ENCODE assay signal across 1 cellular context in genomic region chr9:125493384-125493783, GRCh38.
A peak's percentile ranks its signal among the peaks of the same experiment; 100 is the strongest.
TF ChIP-seq lines count a peak whose summit lies in the region.

No MANE protein-coding gene starts in this region.

TF ChIP-seq in HepG2, 621 proteins besides CTCF, POLR2A, EP300 and RAD21 (continued from another document and continues in another):
- TF ChIP-seq, protein P1, sequence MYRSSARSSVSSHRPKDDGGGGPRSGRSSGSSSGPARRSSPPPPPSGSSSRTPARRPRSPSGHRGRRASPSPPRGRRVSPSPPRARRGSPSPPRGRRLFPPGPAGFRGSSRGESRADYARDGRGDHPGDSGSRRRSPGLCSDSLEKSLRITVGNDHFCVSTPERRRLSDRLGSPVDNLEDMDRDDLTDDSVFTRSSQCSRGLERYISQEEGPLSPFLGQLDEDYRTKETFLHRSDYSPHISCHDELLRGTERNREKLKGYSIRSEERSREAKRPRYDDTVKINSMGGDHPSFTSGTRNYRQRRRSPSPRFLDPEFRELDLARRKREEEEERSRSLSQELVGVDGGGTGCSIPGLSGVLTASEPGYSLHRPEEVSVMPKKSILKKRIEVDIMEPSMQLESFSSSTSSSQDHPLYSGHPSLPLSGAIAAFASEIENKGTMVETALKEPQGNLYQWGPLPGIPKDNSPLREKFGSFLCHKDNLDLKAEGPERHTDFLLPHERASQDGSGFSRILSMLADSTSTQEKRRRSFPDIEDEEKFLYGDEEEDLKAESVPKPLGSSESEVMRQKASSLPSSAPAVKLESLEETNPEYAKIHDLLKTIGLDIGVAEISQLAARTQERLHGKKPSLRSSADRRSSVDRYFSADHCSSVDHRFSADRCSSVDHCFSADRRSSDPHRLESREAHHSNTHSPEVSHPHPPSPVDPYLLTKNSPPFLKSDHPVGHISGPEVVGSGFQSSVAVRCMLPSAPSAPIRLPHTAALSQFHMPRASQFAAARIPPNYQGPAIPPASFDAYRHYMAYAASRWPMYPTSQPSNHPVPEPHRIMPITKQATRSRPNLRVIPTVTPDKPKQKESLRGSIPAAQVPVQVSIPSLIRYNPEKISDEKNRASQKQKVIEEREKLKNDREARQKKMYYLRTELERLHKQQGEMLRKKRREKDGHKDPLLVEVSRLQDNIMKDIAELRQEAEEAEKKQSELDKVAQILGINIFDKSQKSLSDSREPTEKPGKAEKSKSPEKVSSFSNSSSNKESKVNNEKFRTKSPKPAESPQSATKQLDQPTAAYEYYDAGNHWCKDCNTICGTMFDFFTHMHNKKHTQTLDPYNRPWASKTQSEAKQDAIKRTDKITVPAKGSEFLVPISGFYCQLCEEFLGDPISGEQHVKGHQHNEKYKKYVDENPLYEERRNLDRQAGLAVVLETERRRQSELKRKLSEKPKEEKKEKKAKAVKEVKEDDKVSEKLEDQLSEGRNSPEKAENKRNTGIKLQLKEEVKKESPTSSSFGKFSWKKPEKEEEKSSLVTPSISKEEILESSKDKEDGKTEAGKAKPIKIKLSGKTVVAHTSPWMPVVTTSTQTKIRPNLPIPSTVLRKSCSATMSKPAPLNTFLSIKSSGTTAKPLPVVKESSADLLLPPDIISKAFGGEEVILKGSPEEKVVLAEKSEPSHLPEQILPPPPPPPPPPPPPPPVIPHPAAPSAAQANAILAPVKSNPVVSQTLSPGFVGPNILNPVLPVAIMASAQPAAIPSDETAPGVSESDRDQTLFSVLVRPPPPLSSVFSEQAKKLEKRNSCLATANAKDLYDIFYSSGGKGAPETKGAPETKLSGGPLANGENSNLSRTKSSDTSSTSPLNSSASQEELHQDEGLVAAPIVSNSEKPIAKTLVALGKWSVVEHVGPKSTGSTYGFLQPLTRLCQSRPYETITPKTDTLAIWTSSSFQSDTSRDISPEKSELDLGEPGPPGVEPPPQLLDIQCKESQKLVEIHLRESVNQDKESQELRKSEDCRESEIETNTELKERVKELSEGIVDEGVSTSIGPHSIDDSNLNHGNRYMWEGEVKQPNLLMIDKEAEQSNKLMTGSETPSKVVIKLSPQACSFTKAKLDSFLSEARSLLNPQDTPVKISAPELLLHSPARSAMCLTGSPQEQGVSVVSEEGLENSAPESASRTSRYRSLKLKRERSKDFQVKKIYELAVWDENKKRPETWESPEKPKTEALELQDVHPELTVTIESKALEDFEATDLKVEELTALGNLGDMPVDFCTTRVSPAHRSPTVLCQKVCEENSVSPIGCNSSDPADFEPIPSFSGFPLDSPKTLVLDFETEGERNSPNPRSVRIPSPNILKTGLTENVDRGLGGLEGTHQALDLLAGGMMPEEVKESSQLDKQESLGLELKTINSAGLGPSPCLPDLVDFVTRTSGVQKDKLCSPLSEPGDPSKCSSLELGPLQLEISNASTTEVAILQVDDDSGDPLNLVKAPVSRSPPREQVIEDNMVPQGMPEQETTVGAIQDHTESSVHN (CRISPR knock-in tag; IDR thresholded peaks at IDR 0.05): no peak
- TF ChIP-seq SP4 (CRISPR knock-in tag; IDR thresholded peaks at IDR 0.05): no peak
- TF ChIP-seq ZNF543 (CRISPR knock-in tag; IDR thresholded peaks at IDR 0.05): no peak
- TF ChIP-seq SRSF9 (IDR thresholded peaks at IDR 0.05; ENCODE audit: borderline replicate concordance, insufficient read depth, low read depth, low read length, poor library complexity, severe bottlenecking): no peak
- no peak for TF ChIP-seq PRMT3 (CRISPR knock-in tag; IDR thresholded peaks at IDR 0.05; ENCODE audit: borderline replicate concordance, low read depth)
- TF ChIP-seq, protein P2, sequence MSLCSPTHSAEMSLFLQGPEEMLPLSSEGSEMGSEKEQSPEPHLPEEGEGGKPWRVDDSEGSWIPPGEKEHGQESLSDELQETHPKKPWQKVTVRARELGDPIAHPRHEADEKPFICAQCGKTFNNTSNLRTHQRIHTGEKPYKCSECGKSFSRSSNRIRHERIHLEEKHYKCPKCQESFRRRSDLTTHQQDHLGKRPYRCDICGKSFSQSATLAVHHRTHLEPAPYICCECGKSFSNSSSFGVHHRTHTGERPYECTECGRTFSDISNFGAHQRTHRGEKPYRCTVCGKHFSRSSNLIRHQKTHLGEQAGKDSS (CRISPR knock-in tag; IDR thresholded peaks at IDR 0.05; ENCODE audit: borderline replicate concordance, low read depth): no peak
- TF ChIP-seq MIER2 (CRISPR knock-in tag; IDR thresholded peaks at IDR 0.05): no peak
- no peak for TF ChIP-seq DZIP1 (CRISPR knock-in tag; IDR thresholded peaks at IDR 0.05)
- no peak for TF ChIP-seq ZBTB40 (IDR thresholded peaks at IDR 0.05)
- no peak for TF ChIP-seq ZBTB40 (CRISPR knock-in tag; IDR thresholded peaks at IDR 0.05)
- TF ChIP-seq, protein P3, sequence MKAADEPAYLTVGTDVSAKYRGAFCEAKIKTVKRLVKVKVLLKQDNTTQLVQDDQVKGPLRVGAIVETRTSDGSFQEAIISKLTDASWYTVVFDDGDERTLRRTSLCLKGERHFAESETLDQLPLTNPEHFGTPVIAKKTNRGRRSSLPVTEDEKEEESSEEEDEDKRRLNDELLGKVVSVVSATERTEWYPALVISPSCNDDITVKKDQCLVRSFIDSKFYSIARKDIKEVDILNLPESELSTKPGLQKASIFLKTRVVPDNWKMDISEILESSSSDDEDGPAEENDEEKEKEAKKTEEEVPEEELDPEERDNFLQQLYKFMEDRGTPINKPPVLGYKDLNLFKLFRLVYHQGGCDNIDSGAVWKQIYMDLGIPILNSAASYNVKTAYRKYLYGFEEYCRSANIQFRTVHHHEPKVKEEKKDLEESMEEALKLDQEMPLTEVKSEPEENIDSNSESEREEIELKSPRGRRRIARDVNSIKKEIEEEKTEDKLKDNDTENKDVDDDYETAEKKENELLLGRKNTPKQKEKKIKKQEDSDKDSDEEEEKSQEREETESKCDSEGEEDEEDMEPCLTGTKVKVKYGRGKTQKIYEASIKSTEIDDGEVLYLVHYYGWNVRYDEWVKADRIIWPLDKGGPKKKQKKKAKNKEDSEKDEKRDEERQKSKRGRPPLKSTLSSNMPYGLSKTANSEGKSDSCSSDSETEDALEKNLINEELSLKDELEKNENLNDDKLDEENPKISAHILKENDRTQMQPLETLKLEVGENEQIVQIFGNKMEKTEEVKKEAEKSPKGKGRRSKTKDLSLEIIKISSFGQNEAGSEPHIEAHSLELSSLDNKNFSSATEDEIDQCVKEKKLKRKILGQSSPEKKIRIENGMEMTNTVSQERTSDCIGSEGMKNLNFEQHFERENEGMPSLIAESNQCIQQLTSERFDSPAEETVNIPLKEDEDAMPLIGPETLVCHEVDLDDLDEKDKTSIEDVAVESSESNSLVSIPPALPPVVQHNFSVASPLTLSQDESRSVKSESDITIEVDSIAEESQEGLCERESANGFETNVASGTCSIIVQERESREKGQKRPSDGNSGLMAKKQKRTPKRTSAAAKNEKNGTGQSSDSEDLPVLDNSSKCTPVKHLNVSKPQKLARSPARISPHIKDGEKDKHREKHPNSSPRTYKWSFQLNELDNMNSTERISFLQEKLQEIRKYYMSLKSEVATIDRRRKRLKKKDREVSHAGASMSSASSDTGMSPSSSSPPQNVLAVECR (CRISPR knock-in tag; IDR thresholded peaks at IDR 0.05; ENCODE audit: borderline replicate concordance): peak; percentile 68; the same call in 1 of the 2 replicates
- TF ChIP-seq E2F5 (CRISPR knock-in tag; conservative IDR thresholded peaks at IDR 0.05): no peak
